ENCODE assay signal across 8 cellular contexts in genomic region chr17:28612936-28613872, GRCh38. TPM values are rescaled to one million over a fixed set of nuclear protein-coding genes. Genes with fewer than 3 reads are reported as not detected.
A peak's percentile ranks its signal among the peaks of the same experiment; 100 is the strongest.
DNase-seq lines count a peak whose midpoint lies in the region; ATAC-seq, FAIRE-seq and TF ChIP-seq lines count a peak whose summit lies in the region.

No MANE protein-coding gene starts in this region.

- no peaks in the 10 kb centered on the region for H3K9me3 Mint-ChIP-seq in brain

- DNase-seq in A549 (ENCODE audit: low read depth in 1 of 2, low spot score in 1 of 2) (peak; percentile 39 to 56), GM12864 (ENCODE audit: low read depth) (no peak), RWPE1 (ENCODE audit: low spot score) (no peak), iris pigment epithelial cell (ENCODE audit: low read depth) (peak; percentile 34)
- peak; percentile 48 for DNase-seq in stimulated activated CD8-positive, alpha-beta memory T cell treated with anti-CD3 and anti-CD28 coated beads, Interleukin-4, amount 100 ng/mL, for 48 hours

- no peak overlapping the region for H3K4me3 ChIP-seq in A549
- H3K4me3 ChIP-seq in GM12864 (ENCODE audit: low read depth, low read length), result no peak overlapping the region

- TF ChIP-seq CTCF in A549 (IDR thresholded peaks at IDR 0.05), result peak; percentile 67
- TF ChIP-seq CTCF in GM12864 (IDR thresholded peaks at IDR 0.05; ENCODE audit: low read depth, low read length, missing control alignments), result peak; percentile 73
- TF ChIP-seq CTCF in RWPE1 (conservative IDR thresholded peaks at IDR 0.05; ENCODE audit: low read depth), result peak; percentile 63
- TF ChIP-seq CTCF in brain (conservative IDR thresholded peaks at IDR 0.05), result peak; percentile 72 to 78

- no peaks in the 10 kb centered on the region for H3K9me3 ChIP-seq in A549

- ATAC-seq in A549 (peak; percentile 56 to 79; a peak in 3 of 6 replicates), HG02884 (IDR thresholded peaks at IDR 0.05; ENCODE audit: unreplicated experiment) (no peak), GM21515 (IDR thresholded peaks at IDR 0.05; ENCODE audit: unreplicated experiment) (no peak)

- no peaks in the 10 kb centered on the region for H3K27me3 Mint-ChIP-seq in brain

- H3K27ac Mint-ChIP-seq in brain, result peak overlapping the region in 3 of 5 experiments; percentile 11 to 65 (median 46)

- TF ChIP-seq EP300 in A549 (IDR thresholded peaks at IDR 0.05), result no peak

- peaks cover 29% of the 10 kb centered on the region for H3K36me3 Mint-ChIP-seq in brain

- H3K27ac ChIP-seq in A549 (no peak overlapping the region), RWPE1 (0 out of 2 replicates have a peak overlapping the region, but pooled peaks have one; percentile 10)

- POLR2A ChIA-PET in A549 (lab: Yijun Ruan, JAX), result interaction anchor here (0.6 to 1.3 kb wide), 3 partner anchors 7 to 49 kb away, joined by 3 to 4 read pairs (median 3); partner anchors contain the start of genes SDF2 and SUPT6H
- POLR2A ChIA-PET in RWPE1 (lab: Yijun Ruan, JAX; ENCODE audit: low non-redundant PET), result no interaction called here

- no peak overlapping the region for H3K4me3 Mint-ChIP-seq in brain

- CTCF ChIA-PET in A549 (lab: Yijun Ruan, JAX) (interaction anchor here (0.8 to 3.3 kb wide), 29 partner anchors 8 to 149 kb away, joined by 3 to 20 read pairs (median 5); partner anchors contain the start of genes ALDOC, BLTP2 and PIGS), RWPE1 (lab: Yijun Ruan, JAX) (interaction anchor here (0.6 to 1.9 kb wide), 6 partner anchors 8 to 27 kb away, joined by 3 to 5 read pairs (median 3); no protein-coding TSS in a partner anchor)

- no peaks in the 10 kb centered on the region for H3K4me1 ChIP-seq in A549

- peak; percentile 47 to 58; a peak in 4 of 5 replicates for TF ChIP-seq RAD21 in A549 (conservative IDR thresholded peaks at IDR 0.05 in 1 of 2, IDR thresholded peaks at IDR 0.05 in 1 of 2)

- no peak for FAIRE-seq in A549 (lab: Jason Lieb, UNC)

- H3K4me2 ChIP-seq in A549, result no peak overlapping the region

- H3K4me1 Mint-ChIP-seq in brain, result no peaks in the 10 kb centered on the region

- 70% methylated on average over 6 of the region's 6 CpGs for WGBS in A549 (ENCODE audit: missing lambda C conversion rate)

- no peak for TF ChIP-seq POLR2A in A549 (IDR thresholded peaks at IDR 0.05; ENCODE audit: low read length)

TF ChIP-seq in A549, 52 proteins besides CTCF, POLR2A, EP300 and RAD21:
- TF ChIP-seq MYC (IDR thresholded peaks at IDR 0.05; ENCODE audit: borderline replicate concordance, low read length) (no peak), KDM5A (IDR thresholded peaks at IDR 0.05) (no peak), FOSL2 (IDR thresholded peaks at IDR 0.05) (no peak), FOSL2 (CRISPR knock-in tag; IDR thresholded peaks at IDR 0.05) (peak; percentile 70; the same call in 1 of the 2 replicates), HMGXB4 (CRISPR knock-in tag; IDR thresholded peaks at IDR 0.05; ENCODE audit: borderline replicate concordance) (0 out of 2 replicates have a peak, but pooled peaks have one; percentile 12), TP53 (CRISPR knock-in tag; IDR thresholded peaks at IDR 0.05) (peak; percentile 62; the same call in 1 of the 2 replicates), SREBF2 (IDR thresholded peaks at IDR 0.05) (no peak)

RNA-seq across cellular contexts. Expression of gene RSKR, which starts 0.8 kb away (rescaled TPM):
- polyA plus RNA-seq in A549 (2011; rRNA removed) (18.7 and 22.0 TPM in 2 replicates), A549 (2017; fragmentation: RNase III; extraction: RNeasy Plus Mini Kit Qiagen cat#74134 plus additional on column Dnase treatment) (5.6 to 6.6 TPM (median 5.8 TPM) in 3 replicates), brain (ENCODE audit: insufficient read depth, low read depth, low replicate concordance) (2.7 TPM)
- 7.5 and 9.0 TPM in 2 replicates for polyA plus RNA-seq in A549 (2012; cell fraction: cytosol; rRNA removed)
- 39.4 and 70.0 TPM in 2 replicates for polyA plus RNA-seq in A549 (2012; cell fraction: nucleus; rRNA removed)
- 15.4 and 22.7 TPM in 2 replicates for polyA minus RNA-seq in A549 (2011; rRNA and poly(A)+ RNA removed)

RNA-seq across cellular contexts. Expression of gene SPAG5, which starts 14.4 kb away (rescaled TPM):
- 111 and 123 TPM in 2 replicates for polyA plus RNA-seq in A549 (2011; rRNA removed)
- polyA plus RNA-seq in A549 (2012; cell fraction: cytosol; rRNA removed), result 88.5 and 91.7 TPM in 2 replicates
- 142 and 199 TPM in 2 replicates for polyA plus RNA-seq in A549 (2012; cell fraction: nucleus; rRNA removed)
- 106 to 111 TPM (median 107 TPM) in 3 replicates for polyA plus RNA-seq in A549 (2017; fragmentation: RNase III; extraction: RNeasy Plus Mini Kit Qiagen cat#74134 plus additional on column Dnase treatment)
- polyA minus RNA-seq in A549 (2011; rRNA and poly(A)+ RNA removed), result 110 and 142 TPM in 2 replicates
- polyA plus RNA-seq in brain (ENCODE audit: insufficient read depth, low read depth, low replicate concordance), result 60.3 TPM

RNA-seq across cellular contexts. Expression of gene BLTP2, which starts 31.8 kb away (rescaled TPM):
- polyA plus RNA-seq in A549 (2011; rRNA removed) (150 and 243 TPM in 2 replicates), A549 (2017; fragmentation: RNase III; extraction: RNeasy Plus Mini Kit Qiagen cat#74134 plus additional on column Dnase treatment) (78.8 to 81.1 TPM (median 79.8 TPM) in 3 replicates), brain (ENCODE audit: insufficient read depth, low read depth, low replicate concordance) (68.7 TPM)
- polyA plus RNA-seq in A549 (2012; cell fraction: cytosol; rRNA removed), result 42.7 and 55.5 TPM in 2 replicates
- 65.3 and 85.0 TPM in 2 replicates for polyA plus RNA-seq in A549 (2012; cell fraction: nucleus; rRNA removed)
- 576 and 685 TPM in 2 replicates for polyA minus RNA-seq in A549 (2011; rRNA and poly(A)+ RNA removed)

RNA-seq across cellular contexts. Expression of gene ALDOC, which starts 36.5 kb away (rescaled TPM):
- 6.3 and 10.1 TPM in 2 replicates for polyA plus RNA-seq in A549 (2011; rRNA removed)
- 2.3 and 2.8 TPM in 2 replicates for polyA plus RNA-seq in A549 (2012; cell fraction: cytosol; rRNA removed)
- 9.9 and 10.3 TPM in 2 replicates for polyA plus RNA-seq in A549 (2012; cell fraction: nucleus; rRNA removed)
- 1.7 to 1.9 TPM (median 1.9 TPM) in 3 replicates for polyA plus RNA-seq in A549 (2017; fragmentation: RNase III; extraction: RNeasy Plus Mini Kit Qiagen cat#74134 plus additional on column Dnase treatment)
- 7.4 and 7.6 TPM in 2 replicates for polyA minus RNA-seq in A549 (2011; rRNA and poly(A)+ RNA removed)
- 570 TPM for polyA plus RNA-seq in brain (ENCODE audit: insufficient read depth, low read depth, low replicate concordance)

RNA-seq across cellular contexts. Expression of gene PIGS, which starts 41.9 kb away (rescaled TPM):
- polyA plus RNA-seq in A549 (2011; rRNA removed) (50.0 and 53.2 TPM in 2 replicates), A549 (2017; fragmentation: RNase III; extraction: RNeasy Plus Mini Kit Qiagen cat#74134 plus additional on column Dnase treatment) (46.6 to 53.3 TPM (median 53.2 TPM) in 3 replicates), brain (ENCODE audit: insufficient read depth, low read depth, low replicate concordance) (76.9 TPM)
- 55.8 and 70.1 TPM in 2 replicates for polyA plus RNA-seq in A549 (2012; cell fraction: cytosol; rRNA removed)
- polyA plus RNA-seq in A549 (2012; cell fraction: nucleus; rRNA removed), result 87.3 and 89.3 TPM in 2 replicates
- polyA minus RNA-seq in A549 (2011; rRNA and poly(A)+ RNA removed), result 42.7 and 44.4 TPM in 2 replicates

Comparison
In these comparisons a context has a peak if more than half of its experiments do, and no peak if none do; other contexts are left out.
1. ATAC-seq: peak in A549 (2 of 2); none in HG02884 (single experiment) and GM21515 (single experiment).
2. DNase-seq: peak in A549 (2 of 2), iris pigment epithelial cell (single experiment) and stimulated activated CD8-positive, alpha-beta memory T cell treated with anti-CD3 and anti-CD28 coated beads, Interleukin-4, amount 100 ng/mL, for 48 hours (single experiment); none in GM12864 (single experiment) and RWPE1 (single experiment).
3. Peak in every context shown above with its lines, with median percentiles within 50 percentile points of each other: CTCF ChIP-seq.